In the genomic region with DNA sequence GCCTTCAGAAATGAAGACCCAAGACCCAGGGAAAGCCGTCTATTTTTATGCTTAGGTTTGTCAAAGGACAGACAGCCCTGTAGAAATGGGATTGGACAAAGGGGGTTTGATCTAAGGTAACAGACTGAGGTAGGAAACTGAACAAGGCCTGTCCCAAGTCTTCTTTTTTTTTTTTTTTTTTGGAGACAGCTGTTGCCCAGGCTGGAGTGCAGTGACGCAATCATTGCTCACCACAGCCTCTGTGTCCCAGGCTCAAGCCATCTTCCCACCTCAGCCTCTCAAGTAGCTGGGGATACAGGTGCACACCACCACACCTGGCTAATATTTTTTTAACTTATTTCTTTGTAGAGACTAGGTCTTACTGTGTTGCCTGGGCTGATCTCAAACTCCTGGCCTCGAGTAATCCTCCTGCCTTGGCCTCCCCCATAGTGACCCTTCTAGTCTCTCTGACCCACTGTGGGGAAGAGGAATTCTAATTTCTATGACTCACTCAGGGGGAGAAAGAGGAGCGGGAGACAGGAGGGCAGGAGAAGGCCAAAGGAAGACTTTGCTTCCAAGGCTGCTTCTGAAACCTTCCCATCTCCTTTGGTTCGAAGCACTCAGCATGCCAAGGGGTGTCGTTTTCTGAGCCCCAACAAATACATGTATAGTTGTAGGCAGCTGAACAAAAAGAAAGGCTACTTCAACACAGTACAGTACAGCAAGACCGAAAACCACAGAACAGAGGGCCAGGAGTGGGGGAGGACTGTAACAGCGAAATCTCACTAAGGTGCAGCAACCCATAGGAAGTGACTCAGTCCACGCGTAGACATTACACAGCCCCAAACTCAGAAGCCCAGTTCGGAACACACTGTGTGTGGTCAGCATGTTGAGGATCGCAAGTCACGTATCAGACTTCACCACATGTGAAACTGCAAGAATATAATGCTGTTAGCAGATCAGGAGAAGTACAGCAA, we compare ENCODE assay signal across 9 cellular contexts. TPM values are rescaled to one million over a fixed set of nuclear protein-coding genes. Genes with fewer than 3 reads are reported as not detected.
DNase-seq lines count a peak whose midpoint lies in the region; ATAC-seq lines count a peak whose summit lies in the region.
"Had no signal": no experiment of that assay in that cellular context is flagged by ENCODE, and none has a peak within 500 bp of the region (broad histone marks: within the 10 kb centered on the region; RNA-seq: fewer than 3 reads in every experiment).

No MANE protein-coding gene starts in this region.

- 77 to 81% methylated on average over 13 of the region's 13 CpGs for WGBS in aorta, 2 donors

- H3K4me2 ChIP-seq in skeletal muscle satellite cell (ENCODE audit: low read length) = peak overlapping the region; percentile 64

- no peak overlapping the region for H3K27ac ChIP-seq in aorta (ENCODE audit: low read depth in 1 of 2, low read length in 2 of 2)
- H3K27ac ChIP-seq: adrenal gland had no signal

- H3K27me3 ChIP-seq in skeletal muscle satellite cell (ENCODE audit: control insufficient read depth, insufficient read depth, low read length) = no peaks in the 10 kb centered on the region
- no peaks in the 10 kb centered on the region for H3K27me3 ChIP-seq in aorta (ENCODE audit: control insufficient read depth in 1 of 2, insufficient read depth in 2 of 2, low read length in 1 of 2)

- no peaks in the 10 kb centered on the region for H3K36me3 ChIP-seq in skeletal muscle satellite cell (ENCODE audit: insufficient read depth, low read length)
- H3K36me3 ChIP-seq in aorta (ENCODE audit: control insufficient read depth in 1 of 2, insufficient read depth in 2 of 2, low read length in 1 of 2) = no peaks in the 10 kb centered on the region
- H3K36me3 ChIP-seq: adrenal gland had no signal

- DNase-seq in SW480 (ENCODE audit: low spot score) (peak; percentile 78), amniotic epithelial cell (ENCODE audit: low read depth) (peak; percentile 99), NCI-H2171 (lab: John Stamatoyannopoulos, UW) (no peak), DMS114 treated with DMSO at 0.1 percent for 48 hours (lab: John Stamatoyannopoulos, UW; ENCODE audit: unreplicated experiment) (no peak), aorta (no peak)

- intact Hi-C loops in aorta (cut with DNase I) = loop anchor here in 1 of 2 donors (1.0 kb wide), 1 partner anchor 16 kb away; no protein-coding TSS in a partner anchor

- peak; percentile 91 for ATAC-seq in GM18867 (IDR thresholded peaks at IDR 0.05; ENCODE audit: unreplicated experiment)
- peak; percentile 77 for ATAC-seq in HG03045 (IDR thresholded peaks at IDR 0.05; ENCODE audit: unreplicated experiment)
- ATAC-seq in aorta (ENCODE audit: low FRiP score) = no peak

- no peaks in the 10 kb centered on the region for H3K9me3 ChIP-seq in skeletal muscle satellite cell (replicated peaks; ENCODE audit: low read length)
- no peaks in the 10 kb centered on the region for H3K9me3 ChIP-seq in aorta (ENCODE audit: control insufficient read depth, low read length)
- H3K9me3 ChIP-seq: adrenal gland had no signal

- H3K4me1 ChIP-seq in skeletal muscle satellite cell (ENCODE audit: control insufficient read depth, insufficient read depth, low read length) = peaks cover 33% of the 10 kb centered on the region
- no peaks in the 10 kb centered on the region for H3K4me1 ChIP-seq in aorta (ENCODE audit: control insufficient read depth in 1 of 2, insufficient read depth in 2 of 2, low read length in 2 of 2)
- H3K4me1 ChIP-seq: adrenal gland had no signal

- H3K9ac ChIP-seq in skeletal muscle satellite cell (ENCODE audit: low read depth, low read length) = peak overlapping the region; percentile 13

- H3K4me3 ChIP-seq in skeletal muscle satellite cell (ENCODE audit: low read length) (no peak overlapping the region), aorta (ENCODE audit: low read length in 2 of 2) (no peak overlapping the region)
- H3K4me3 ChIP-seq: adrenal gland had no signal

RNA-seq across cellular contexts. Expression of gene TMA7B, which starts 0.9 kb away (rescaled TPM):
- total RNA-seq in skeletal muscle satellite cell (2012; rRNA removed) = not detected in 2 replicates
- total RNA-seq in aorta = under 1 TPM; 0.39 to 0.42 TPM
- polyA plus RNA-seq in aorta = not detected
- total RNA-seq: adrenal gland had no signal

RNA-seq across cellular contexts. Expression of gene FAM83F, which starts 33.7 kb away (rescaled TPM):
- not detected in 2 replicates for total RNA-seq in skeletal muscle satellite cell (2012; rRNA removed)
- total RNA-seq in aorta = under 1 TPM; 0.15 to 0.84 TPM
- polyA plus RNA-seq in aorta = under 1 TPM in 1 of 2 donors, not detected in 1; 0.88 TPM

Comparison
In these comparisons a context has a peak if more than half of its experiments do, and no peak if none do; other contexts are left out.
1. DNase-seq: peak in SW480 (single experiment) and amniotic epithelial cell (single experiment); none in NCI-H2171 (single experiment), DMS114 treated with DMSO at 0.1 percent for 48 hours (single experiment) and aorta (0 of 2).